ENCODE assay signal across 6 cellular contexts in the genomic region with DNA sequence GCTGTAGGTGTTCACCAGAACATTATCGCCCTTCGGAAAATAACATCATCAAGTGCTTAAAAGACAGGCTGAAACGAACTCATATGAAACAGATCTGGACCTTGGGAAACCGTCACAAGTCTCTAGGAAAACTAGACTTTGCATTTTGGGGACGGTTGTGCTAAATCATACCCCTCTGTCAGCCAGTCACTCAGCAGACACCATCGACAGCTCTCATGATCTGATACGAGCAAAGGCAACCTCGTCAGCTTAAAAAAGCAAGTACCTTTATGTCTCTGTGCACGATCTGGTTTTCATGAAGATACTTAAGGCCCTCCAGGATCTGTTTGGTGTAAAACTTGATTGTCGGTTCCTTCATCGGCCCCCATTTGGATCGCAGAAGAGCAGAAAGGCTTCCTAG.
"Had no signal": no experiment of that assay in that cellular context is flagged by ENCODE, and none has a peak within 500 bp of the region (broad histone marks: within the 10 kb centered on the region; RNA-seq: fewer than 3 reads in every experiment).

No MANE protein-coding gene starts in this region.

- FAIRE-seq: HTR-8/SVneo had no signal

- H3K27ac ChIP-seq: HL-60, KMS-11 had no signal

- DNase-seq: IMR-90, KBM-7, KG1 had no signal

- H3K4me2 ChIP-seq: KMS-11 had no signal

- H3K9ac ChIP-seq: KMS-11 had no signal
